ENCODE assay signal across 20 cellular contexts in genomic region chr17:4276514-4276913, GRCh38. TPM values are rescaled to one million over a fixed set of nuclear protein-coding genes. Genes with fewer than 3 reads are reported as not detected.
A peak's percentile ranks its signal among the peaks of the same experiment; 100 is the strongest.
DNase-seq lines count a peak whose midpoint lies in the region; ATAC-seq, FAIRE-seq and TF ChIP-seq lines count a peak whose summit lies in the region.
"Had no signal": no experiment of that assay in that cellular context is flagged by ENCODE, and none has a peak within 500 bp of the region (broad histone marks: within the 10 kb centered on the region; RNA-seq: fewer than 3 reads in every experiment).

No MANE protein-coding gene starts in this region.

- no peak overlapping the region for H4K91ac ChIP-seq in IMR-90 (ENCODE audit: insufficient read depth, low read depth, low read length)

- no peak overlapping the region for H3K4me3 ChIP-seq in IMR-90 (ENCODE audit: insufficient read depth, low read depth, low read length)
- H3K4me3 ChIP-seq in dorsolateral prefrontal cortex: no peak overlapping the region
- H3K4me3 ChIP-seq: coronary artery, tibial nerve had no signal

- FAIRE-seq in GM12891 (lab: Jason Lieb, UNC): no peak

- H3K27ac Mint-ChIP-seq in nephron progenitor cell: peak overlapping the region; percentile 49
- no peak overlapping the region for H3K27ac Mint-ChIP-seq in stimulated activated naive B cell treated with anti-CD40 and anti-IgM and Interleukin-4, amounts not matched to agents 10 μg/mL and 1 μg/mL and 100 μg/mL, for 72 hours
- H3K27ac Mint-ChIP-seq: activated naive CD4-positive, alpha-beta T cell treated with anti-CD3 and anti-CD28 coated beads, Interleukin-2, amount 10 ng/mL, durations not matched to agents 7 days and 5 days had no signal

- POLR2A ChIA-PET in IMR-90 (lab: Charles Lee; ENCODE audit: unreplicated experiment): no interaction called here

- H3K9me3 Mint-ChIP-seq in nephron progenitor cell: no peaks in the 10 kb centered on the region
- H3K9me3 Mint-ChIP-seq in stimulated activated naive B cell treated with anti-CD40 and anti-IgM and Interleukin-4, amounts not matched to agents 10 μg/mL and 1 μg/mL and 100 μg/mL, for 72 hours: no peaks in the 10 kb centered on the region
- H3K9me3 Mint-ChIP-seq: activated naive CD4-positive, alpha-beta T cell treated with anti-CD3 and anti-CD28 coated beads, Interleukin-2, amount 10 ng/mL, durations not matched to agents 7 days and 5 days; immature natural killer cell had no signal

- WGBS in IMR-90 (ENCODE audit: extremely low coverage in 2 of 2, insufficient read length in 1 of 2), 2 experiments: 57% methylated on average over 1 of the region's 5 CpGs; no CpG with 5 or more reads in 1 of the 2 experiments

- no peak overlapping the region for H2AK5ac ChIP-seq in IMR-90 (ENCODE audit: low read depth, low read length)

- H3K4ac ChIP-seq in IMR-90 (ENCODE audit: low read depth, low read length): no peak overlapping the region

- CTCF ChIA-PET in IMR-90 (lab: Yijun Ruan, JAX): no interaction called here

- H4K5ac ChIP-seq in IMR-90 (ENCODE audit: low read depth, low read length): no peak overlapping the region

- no peak overlapping the region for H2BK15ac ChIP-seq in IMR-90 (ENCODE audit: low read depth, low read length)

- H3K9me3 ChIP-seq in IMR-90 (ENCODE audit: control insufficient read depth, insufficient read depth, low read length): no peaks in the 10 kb centered on the region
- H3K9me3 ChIP-seq: BE2C, tibial nerve had no signal

- TF ChIP-seq RAD21 in IMR-90 (IDR thresholded peaks at IDR 0.05; ENCODE audit: low read length): no peak

- H2AFZ ChIP-seq in IMR-90 (replicated peaks; ENCODE audit: low read length, poor library complexity): no peak overlapping the region

- no TSS peak for BruUV-seq in IMR-90 (replicated peaks; lab: Mats Ljungman, UMichigan)

- no peaks in the 10 kb centered on the region for H3K27me3 Mint-ChIP-seq in nephron progenitor cell (ENCODE audit: low read depth, poor library complexity)
- no peaks in the 10 kb centered on the region for H3K27me3 Mint-ChIP-seq in stimulated activated naive B cell treated with anti-CD40 and anti-IgM and Interleukin-4, amounts not matched to agents 10 μg/mL and 1 μg/mL and 100 μg/mL, for 72 hours
- H3K27me3 Mint-ChIP-seq: activated naive CD4-positive, alpha-beta T cell treated with anti-CD3 and anti-CD28 coated beads, Interleukin-2, amount 10 ng/mL, durations not matched to agents 7 days and 5 days had no signal

- no peak overlapping the region for H2BK20ac ChIP-seq in IMR-90 (ENCODE audit: low read depth, low read length)

- H3K79me1 ChIP-seq in IMR-90 (ENCODE audit: low read depth in 1 of 2, low read length in 2 of 2): peaks cover 26 to 54% of the 10 kb centered on the region in 2 experiments

- no peak overlapping the region for H2BK5ac ChIP-seq in IMR-90 (ENCODE audit: low read depth, low read length, poor library complexity, severe bottlenecking)

- no peaks in the 10 kb centered on the region for H3K4me1 Mint-ChIP-seq in nephron progenitor cell
- H3K4me1 Mint-ChIP-seq in stimulated activated naive B cell treated with anti-CD40 and anti-IgM and Interleukin-4, amounts not matched to agents 10 μg/mL and 1 μg/mL and 100 μg/mL, for 72 hours: peaks cover 0 to 3% of the 10 kb centered on the region in 2 donors

- H2AK9ac ChIP-seq in IMR-90 (replicated peaks; ENCODE audit: low read depth, low read length, poor library complexity): no peak overlapping the region

- no peak for DNase-seq in GM12891 (ENCODE audit: insufficient read length, low spot score)
- DNase-seq in IMR-90: no peak
- DNase-seq in dorsolateral prefrontal cortex: no peak
- DNase-seq in nephron progenitor cell: no peak
- DNase-seq in RPMI8226: no peak
- no peak for DNase-seq in stimulated activated naive B cell treated with anti-CD40 and anti-IgM and Interleukin-4, amounts not matched to agents 10 μg/mL and 1 μg/mL and 100 μg/mL, for 72 hours
- DNase-seq: activated CD4-positive, alpha-beta T cell treated with anti-CD3 and anti-CD28 coated beads, Interleukin-2, amount 50 U/mL, for 1 hour; activated naive CD4-positive, alpha-beta T cell treated with anti-CD3 and anti-CD28 coated beads, Interleukin-2, amount 10 ng/mL, durations not matched to agents 7 days and 5 days; activated T-cell treated with anti-CD3 and anti-CD28 coated beads for 4 hours; BE2C; Calu3; immature natural killer cell; NCI-H1105 treated with DMSO at 0.1 percent for 48 hours; NCI-H2171; NCI-H69; Right ventricle myocardium superior; T-helper 1 cell had no signal

- H3K14ac ChIP-seq in IMR-90 (replicated peaks; ENCODE audit: low read depth, low read length): no peak overlapping the region

- peaks cover 65% of the 10 kb centered on the region for H3K36me3 Mint-ChIP-seq in nephron progenitor cell (ENCODE audit: low read depth)
- peaks cover 18 to 29% of the 10 kb centered on the region in 2 donors for H3K36me3 Mint-ChIP-seq in stimulated activated naive B cell treated with anti-CD40 and anti-IgM and Interleukin-4, amounts not matched to agents 10 μg/mL and 1 μg/mL and 100 μg/mL, for 72 hours

- H4K20me1 ChIP-seq in IMR-90 (ENCODE audit: insufficient read depth, low read length): peaks cover 9% of the 10 kb centered on the region

- no peak overlapping the region for H2BK120ac ChIP-seq in IMR-90 (ENCODE audit: low read depth, low read length)

- dilution Hi-C loops in IMR-90 (cut with HindIII; ENCODE audit: low sequenced_read_pairs, unreplicated experiment): no loop called here

- no peak overlapping the region for H4K8ac ChIP-seq in IMR-90 (ENCODE audit: low read depth in 2 of 2, low read length in 2 of 2)

- H3K27me3 ChIP-seq in IMR-90 (ENCODE audit: control insufficient read depth, insufficient read depth, low read length) (no peaks in the 10 kb centered on the region), dorsolateral prefrontal cortex (no peaks in the 10 kb centered on the region)
- H3K27me3 ChIP-seq: BE2C, tibial nerve had no signal

- H3K4me1 ChIP-seq in IMR-90 (ENCODE audit: control insufficient read depth, insufficient read depth, low read length): no peaks in the 10 kb centered on the region
- H3K4me1 ChIP-seq: BE2C, tibial nerve had no signal

- H3K9me1 ChIP-seq in IMR-90 (ENCODE audit: insufficient read depth, low read length): peaks cover 15% of the 10 kb centered on the region

- in situ Hi-C loops in IMR-90 (cut with MboI; ENCODE audit: low sequenced_read_pairs): no loop called here

- no peak overlapping the region for H3K18ac ChIP-seq in IMR-90 (ENCODE audit: low read depth, low read length)

- intact Hi-C loops in IMR-90 (cut with micrococcal nuclease) (no loop called here), dorsolateral prefrontal cortex (cut with DNase I) (no loop called here)

- H3K9ac ChIP-seq in IMR-90 (ENCODE audit: low read depth, low read length): no peak overlapping the region

- H3K56ac ChIP-seq in IMR-90 (ENCODE audit: extremely low read depth, insufficient read depth, low read length): no peak overlapping the region

- peak overlapping the region; percentile 25; the same call in 1 of the 2 replicates for H3K23ac ChIP-seq in IMR-90 (ENCODE audit: low read depth, low read length)

- peaks cover 5% of the 10 kb centered on the region for H3K36me3 ChIP-seq in IMR-90 (ENCODE audit: control insufficient read depth, insufficient read depth, low read length)
- H3K36me3 ChIP-seq: BE2C had no signal

- TF ChIP-seq CTCF in IMR-90 (conservative IDR thresholded peaks at IDR 0.05; ENCODE audit: low read depth, low read length) (no peak), dorsolateral prefrontal cortex (IDR thresholded peaks at IDR 0.05 in 54 of 56, conservative IDR thresholded peaks at IDR 0.05 in 2 of 56; ENCODE audit: low read depth in 1 of 56, partially characterized antibody in 56 of 56) (no peak), nephron progenitor cell (IDR thresholded peaks at IDR 0.05) (no peak)

- no peak overlapping the region for H3K27ac ChIP-seq in IMR-90 (ENCODE audit: insufficient read depth, low read length)
- H3K27ac ChIP-seq in dorsolateral prefrontal cortex: peak overlapping the region in 33 of 59 donors; percentile 1 to 67 (median 22)
- H3K27ac ChIP-seq: coronary artery, tibial nerve had no signal

- ATAC-seq in IMR-90 (ENCODE audit: low read depth) (no peak), HG03460 (IDR thresholded peaks at IDR 0.05; ENCODE audit: unreplicated experiment) (no peak)
- no peak for ATAC-seq in stimulated activated naive B cell treated with anti-CD40 and anti-IgM and Interleukin-4, amounts not matched to agents 10 μg/mL and 1 μg/mL and 100 μg/mL, for 72 hours (replicated peaks)

- H3K4me2 ChIP-seq in IMR-90 (ENCODE audit: low read depth, low read length): no peak overlapping the region

- TF ChIP-seq POLR2A in GM12891 (IDR thresholded peaks at IDR 0.05; ENCODE audit: low read depth, low read length) (0 out of 2 replicates have a peak, but pooled peaks have one; percentile 7), IMR-90 (IDR thresholded peaks at IDR 0.05; ENCODE audit: low read depth, low read length) (no peak)

- H3K4me3 Mint-ChIP-seq in nephron progenitor cell: no peak overlapping the region
- no peak overlapping the region for H3K4me3 Mint-ChIP-seq in stimulated activated naive B cell treated with anti-CD40 and anti-IgM and Interleukin-4, amounts not matched to agents 10 μg/mL and 1 μg/mL and 100 μg/mL, for 72 hours
- H3K4me3 Mint-ChIP-seq: activated naive CD4-positive, alpha-beta T cell treated with anti-CD3 and anti-CD28 coated beads, Interleukin-2, amount 10 ng/mL, durations not matched to agents 7 days and 5 days; immature natural killer cell had no signal

TF ChIP-seq in GM12891, 5 proteins besides CTCF, POLR2A, EP300 and RAD21:
- TF ChIP-seq TAF1 (IDR thresholded peaks at IDR 0.05; ENCODE audit: low read depth, low read length) (no peak), SPI1 (IDR thresholded peaks at IDR 0.05; ENCODE audit: low read depth, low read length) (no peak), PAX5 (IDR thresholded peaks at IDR 0.05; ENCODE audit: insufficient read depth, low read length, severe bottlenecking) (no peak), POU2F2 (IDR thresholded peaks at IDR 0.05; ENCODE audit: low read depth, low read length) (no peak), POLR2AphosphoS5 (IDR thresholded peaks at IDR 0.05; ENCODE audit: low read depth, low read length) (no peak)

TF ChIP-seq in IMR-90, 13 proteins besides CTCF, POLR2A, EP300 and RAD21:
- TF ChIP-seq CEBPB (IDR thresholded peaks at IDR 0.05; ENCODE audit: low read depth, low read length) (peak; percentile 89), MXI1 (IDR thresholded peaks at IDR 0.05; ENCODE audit: borderline replicate concordance, low read depth, low read length) (no peak)

RNA-seq across cellular contexts. Expression of gene ANKFY1, which starts 12.7 kb away (rescaled TPM):
- 9.6 TPM for polyA plus RNA-seq in GM12891 (2012; ENCODE audit: low read depth, missing spikeins)
- total RNA-seq in IMR-90 (2012; rRNA removed): 43.9 and 48.9 TPM in 2 replicates
- 30.7 and 32.3 TPM in 2 replicates for polyA plus RNA-seq in IMR-90 (2012; rRNA removed)
- 13.0 and 15.9 TPM in 2 replicates for polyA plus RNA-seq in IMR-90 (2012; cell fraction: cytosol; rRNA removed)
- 75.6 and 82.9 TPM in 2 replicates for polyA plus RNA-seq in IMR-90 (2012; cell fraction: nucleus; rRNA removed; ENCODE audit: low replicate concordance)
- total RNA-seq in dorsolateral prefrontal cortex: 100 to 1,000 TPM in 7 of 120 experiments, 10 to 100 TPM in 113; 46.8 to 109 (median 81.7) TPM
